ENCODE assay signal across 8 cellular contexts in genomic region chr5:5140051-5141010, GRCh38. TPM values are rescaled to one million over a fixed set of nuclear protein-coding genes. Genes with fewer than 3 reads are reported as not detected.
DNase-seq lines count a peak whose midpoint lies in the region; ATAC-seq and TF ChIP-seq lines count a peak whose summit lies in the region.
"Had no signal": no experiment of that assay in that cellular context is flagged by ENCODE, and none has a peak within 500 bp of the region (broad histone marks: within the 10 kb centered on the region; RNA-seq: fewer than 3 reads in every experiment).

Gene ADAMTS16, plus strand, starts transcription at chr5:5140330. Its CDS starts 138 bp downstream, at chr5:5140468.

- H2BK12ac ChIP-seq in H9 (ENCODE audit: insufficient read length, low read depth, low read length) = no peak within 1 kb of the TSS

- TF ChIP-seq CTCF in H9 (conservative IDR thresholded peaks at IDR 0.05) = no peak; the same call in 2 of the 3 replicates
- no peak for TF ChIP-seq CTCF in SK-N-SH (IDR thresholded peaks at IDR 0.05)

- CTCF ChIA-PET in SK-N-SH (lab: Yijun Ruan, JAX) = interaction anchor here (0.5 to 4.1 kb wide), 24 partner anchors 16 to 293 kb away, joined by 3 to 69 read pairs (median 3); partner anchors contain the start of gene ICE1

- no peak for TF ChIP-seq EP300 in SK-N-SH (IDR thresholded peaks at IDR 0.05; ENCODE audit: borderline replicate concordance in 1 of 2, low read depth in 1 of 2, low read length in 1 of 2)

- no peak within 1 kb of the TSS for H4K8ac ChIP-seq in H9 (replicated peaks; ENCODE audit: insufficient read length, low read depth, low read length)

- H3K27ac ChIP-seq in H9 (ENCODE audit: insufficient read length, low read depth, low read length) (no peak within 1 kb of the TSS), SK-N-SH (ENCODE audit: low read depth in 2 of 2, low read length in 1 of 2) (no peak within 1 kb of the TSS), iPS-18a (ENCODE audit: low read length) (no peak within 1 kb of the TSS)

- H2BK15ac ChIP-seq in H9 (ENCODE audit: low read depth, low read length) = no peak within 1 kb of the TSS

- H3F3A ChIP-seq in SK-N-SH (replicated peaks; ENCODE audit: insufficient read depth) = no peaks in the 10 kb centered on the region

- peak within 1 kb of the TSS; percentile 76 to 87 for H3K4me3 Mint-ChIP-seq in H9

- peak within 1 kb of the TSS; percentile 76 for H3K18ac ChIP-seq in H9 (ENCODE audit: insufficient read length, low read depth, low read length)

- H3K9me2 ChIP-seq in SK-N-SH = no peaks in the 10 kb centered on the region

- no peak within 1 kb of the TSS for H4K91ac ChIP-seq in H9 (ENCODE audit: insufficient read length, low read depth, low read length)

- H3K79me2 ChIP-seq in H9 (ENCODE audit: insufficient read depth, low read length) (peaks cover 2% of the 10 kb centered on the region; the same call in 1 of the 2 replicates), SK-N-SH (ENCODE audit: insufficient read depth) (no peaks in the 10 kb centered on the region)

- peaks cover 7% of the 10 kb centered on the region in 2 experiments for H3K9me3 Mint-ChIP-seq in H9

- H2AFZ ChIP-seq in H9 (ENCODE audit: low read length) (no peak within 1 kb of the TSS), SK-N-SH (ENCODE audit: low read depth) (peak within 1 kb of the TSS; percentile 38)

- no peak within 1 kb of the TSS for H2BK20ac ChIP-seq in H9 (ENCODE audit: low read depth, low read length, poor library complexity, severe bottlenecking)

- H3K4ac ChIP-seq in H9 (ENCODE audit: low read depth, low read length) = no peak within 1 kb of the TSS

- no CpG with 5 or more reads among the region's 97 CpGs for WGBS in H9 (ENCODE audit: extremely low coverage, insufficient read length, low lambda C conversion rate)
- WGBS in SK-N-SH (ENCODE audit: low lambda C conversion rate) = 3% methylated on average over 43 of the region's 97 CpGs

- H3K14ac ChIP-seq in H9 (ENCODE audit: insufficient read depth, low read length) = peak within 1 kb of the TSS; percentile 85

- no peak within 1 kb of the TSS for H3K56ac ChIP-seq in H9 (ENCODE audit: insufficient read length, low read depth, low read length)

- no peaks in the 10 kb centered on the region for H3K79me1 ChIP-seq in H9 (ENCODE audit: insufficient read depth, low read depth, low read length, poor library complexity, severe bottlenecking)

- peak within 1 kb of the TSS; percentile 73 for H4K5ac ChIP-seq in H9 (ENCODE audit: insufficient read length, low read depth, low read length)

- H3K27ac Mint-ChIP-seq in H9 = no peak within 1 kb of the TSS; a peak in 1 of 7 replicates

- H3K9ac ChIP-seq in H9 (ENCODE audit: extremely low read depth, insufficient read length, low read length) = peak within 1 kb of the TSS; percentile 35
- H3K9ac ChIP-seq in SK-N-SH = no peak within 1 kb of the TSS
- peak within 1 kb of the TSS; percentile 66 for H3K9ac ChIP-seq in iPS-18a (ENCODE audit: low read length)

- no peak within 1 kb of the TSS for H2BK5ac ChIP-seq in H9 (ENCODE audit: insufficient read length, low read length)

- H3K4me1 Mint-ChIP-seq in H9 = peaks cover 25 to 29% of the 10 kb centered on the region in 2 experiments

- H3K27me3 Mint-ChIP-seq in H9 (ENCODE audit: low read depth) = peaks cover 27% of the 10 kb centered on the region

- ATAC-seq in HG03097 (IDR thresholded peaks at IDR 0.05; ENCODE audit: low FRiP score, unreplicated experiment) = no peak

- POLR2A ChIA-PET in SK-N-SH (lab: Yijun Ruan, JAX) = no interaction called here

- H3K9me3 ChIP-seq in H9 (ENCODE audit: control insufficient read depth, low read depth, low read length) (no peaks in the 10 kb centered on the region), SK-N-SH (no peaks in the 10 kb centered on the region), iPS-18a (ENCODE audit: control insufficient read depth, low read depth, low read length) (no peaks in the 10 kb centered on the region)

- TF ChIP-seq RAD21 in SK-N-SH (IDR thresholded peaks at IDR 0.05; ENCODE audit: low read length) = no peak

- no peaks in the 10 kb centered on the region; the same call in 1 of the 2 replicates for H3K27me3 ChIP-seq in H9 (ENCODE audit: insufficient read depth, low read length)
- peaks cover 26% of the 10 kb centered on the region for H3K27me3 ChIP-seq in SK-N-SH (ENCODE audit: insufficient read depth)
- peaks cover 23% of the 10 kb centered on the region for H3K27me3 ChIP-seq in iPS-18a (ENCODE audit: control insufficient read depth, insufficient read depth, low read length)

- H2AK5ac ChIP-seq in H9 (ENCODE audit: insufficient read length, low read length) = no peak within 1 kb of the TSS

- DNase-seq in H9 (peak; percentile 74), SK-N-SH (peak; percentile 74), skeletal muscle cell (ENCODE audit: low read depth) (no peak), NCI-H2029 treated with DMSO at 0.1 percent for 48 hours (lab: John Stamatoyannopoulos, UW) (no peak), AG08396 (ENCODE audit: low spot score) (no peak)
- DNase-seq: MV-4-11 had no signal

- no peak within 1 kb of the TSS for H3K23ac ChIP-seq in H9 (ENCODE audit: insufficient read length, low read depth, low read length)

- H3K36me3 Mint-ChIP-seq in H9 (ENCODE audit: insufficient read depth in 1 of 3, low read depth in 3 of 3) = peaks cover 0 to 18% (median 13%) of the 10 kb centered on the region in 3 experiments; a peak in 5 of 7 replicates

- H3K4me2 ChIP-seq in H9 (ENCODE audit: insufficient read depth, insufficient read length, low read length) = peak within 1 kb of the TSS; percentile 82
- peak within 1 kb of the TSS; percentile 79 for H3K4me2 ChIP-seq in SK-N-SH

- no peaks in the 10 kb centered on the region for H4K20me1 ChIP-seq in H9 (ENCODE audit: control insufficient read depth, insufficient read depth, insufficient read length)
- H4K20me1 ChIP-seq in SK-N-SH (ENCODE audit: insufficient read depth) = no peaks in the 10 kb centered on the region

- H3K4me3 ChIP-seq in SK-N-SH (ENCODE audit: low read depth in 2 of 2, low read length in 1 of 2) (peak within 1 kb of the TSS; percentile 28 to 33; a peak in 3 of 4 replicates), iPS-18a (ENCODE audit: low read length) (peak within 1 kb of the TSS; percentile 77), skeletal muscle cell (ENCODE audit: low read depth, low read length) (peak within 1 kb of the TSS; percentile 21)

- H3K4me1 ChIP-seq in H9 (ENCODE audit: insufficient read depth, low read length) (peaks cover 4% of the 10 kb centered on the region; the same call in 1 of the 2 replicates), SK-N-SH (ENCODE audit: control insufficient read depth in 1 of 2, insufficient read depth in 2 of 2, low read depth in 1 of 2, low read length in 1 of 2) (peaks cover 0 to 3% of the 10 kb centered on the region in 2 experiments; a peak in 1 of 4 replicates), iPS-18a (ENCODE audit: control insufficient read depth, low read depth, low read length) (peaks cover 7% of the 10 kb centered on the region)

- peaks cover 12% of the 10 kb centered on the region for H3K23me2 ChIP-seq in H9 (ENCODE audit: insufficient read length, low read depth, low read length, poor library complexity, severe bottlenecking)

- no peak within 1 kb of the TSS for H2BK120ac ChIP-seq in H9 (ENCODE audit: low read depth, low read length, poor library complexity, severe bottlenecking)

- H3T11ph ChIP-seq in H9 (ENCODE audit: low read length) = no peak within 1 kb of the TSS

- H3K36me3 ChIP-seq in SK-N-SH (replicated peaks in 1 of 2; ENCODE audit: control insufficient read depth in 1 of 2, insufficient read depth in 2 of 2, low read length in 1 of 2) (no peaks in the 10 kb centered on the region), iPS-18a (ENCODE audit: control insufficient read depth, low read depth, low read length) (no peaks in the 10 kb centered on the region)

TF ChIP-seq in SK-N-SH, 30 proteins besides CTCF, POLR2A, EP300 and RAD21:
- TF ChIP-seq EZH2phosphoT487 (IDR thresholded peaks at IDR 0.05; ENCODE audit: borderline replicate concordance, low read depth) (0 out of 2 replicates have a peak, but pooled peaks have one; percentile 52), RFX5 (IDR thresholded peaks at IDR 0.05; ENCODE audit: low read length) (no peak), GATA2 (CRISPR knock-in tag; IDR thresholded peaks at IDR 0.05) (no peak)

RNA-seq across cellular contexts. Expression of gene ADAMTS16, which starts in this region (rescaled TPM):
- 4.5 and 4.6 TPM in 2 replicates for total RNA-seq in H9 (2021)
- polyA plus RNA-seq in SK-N-SH (2012; rRNA removed) = not detected in 2 replicates
- polyA plus RNA-seq in SK-N-SH (2012; cell fraction: cytosol; rRNA removed) = not detected in 2 replicates
- not detected in 2 replicates for polyA plus RNA-seq in SK-N-SH (2012; cell fraction: nucleus; rRNA removed)

Comparison
In these comparisons a context has a peak if more than half of its experiments do, and no peak if none do; other contexts are left out.
1. Peak in DNase-seq, H3K4me3 ChIP-seq and H3K4me2 ChIP-seq in SK-N-SH; RNA of the gene not detected or under 1 TPM.
2. H3K4me3 ChIP-seq: peak in every context shown above with its lines; median percentile 77 in iPS-18a; 30 in SK-N-SH; 21 in skeletal muscle cell.